Comparison of ENCODE assay signal across 9 cellular contexts in the genomic region with DNA sequence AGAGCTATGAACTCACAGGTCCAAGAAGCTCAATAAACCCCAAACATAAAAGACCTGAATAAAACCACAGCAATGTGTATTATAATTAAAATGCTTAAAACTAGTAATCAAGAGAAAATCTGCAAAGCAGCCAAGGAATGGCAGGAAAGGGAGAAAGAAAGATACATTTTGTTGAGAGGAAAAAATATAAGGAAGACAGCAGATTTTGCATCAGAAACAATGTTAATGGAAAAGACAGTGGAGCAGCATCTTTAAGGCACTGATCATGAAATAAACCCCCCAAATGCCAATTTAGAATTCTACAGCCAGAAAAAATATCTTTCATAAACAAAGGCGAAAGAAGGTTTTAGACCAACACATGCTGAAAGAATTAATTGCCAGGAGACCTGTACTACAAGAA. TPM values are rescaled to one million over a fixed set of nuclear protein-coding genes. Genes with fewer than 3 reads are reported as not detected.
"Had no signal": no experiment of that assay in that cellular context is flagged by ENCODE, and none has a peak within 500 bp of the region (broad histone marks: within the 10 kb centered on the region; RNA-seq: fewer than 3 reads in every experiment).

No MANE protein-coding gene starts in this region.

- H3K4me3 Mint-ChIP-seq: IgD-negative memory B cell had no signal

- H3K36me3 Mint-ChIP-seq: IgD-negative memory B cell had no signal

- DNase-seq: IMR-90, KBM-7, KG1 had no signal

- H3K27ac Mint-ChIP-seq: IgD-negative memory B cell had no signal

- FAIRE-seq: HTR-8/SVneo had no signal

- H3K4me2 ChIP-seq: KMS-11 had no signal

- H3K27ac ChIP-seq: HL-60, KMS-11 had no signal

- H3K9ac ChIP-seq: KMS-11 had no signal

RNA-seq across cellular contexts. Expression of gene ADGRD1, which starts 42.5 kb away (rescaled TPM):
- total RNA-seq: HT-29, HT1080, IMR-90 had no signal
- polyA plus RNA-seq: IMR-90 had no signal
